Comparison of ENCODE assay signal across 1 cellular context in genomic region chr5:168117469-168117868, GRCh38.
TF ChIP-seq lines count a peak whose summit lies in the region.

No MANE protein-coding gene starts in this region.

TF ChIP-seq in GM12878, 131 proteins besides CTCF, POLR2A, EP300 and RAD21 (continued from another document):
- TF ChIP-seq BCLAF1 (IDR thresholded peaks at IDR 0.05) = no peak
- TF ChIP-seq SIN3A (IDR thresholded peaks at IDR 0.05; ENCODE audit: low read depth, low read length) = no peak
- TF ChIP-seq ZNF24 (IDR thresholded peaks at IDR 0.05) = peak; percentile 93
